ENCODE assay signal across 8 cellular contexts in the genomic region with DNA sequence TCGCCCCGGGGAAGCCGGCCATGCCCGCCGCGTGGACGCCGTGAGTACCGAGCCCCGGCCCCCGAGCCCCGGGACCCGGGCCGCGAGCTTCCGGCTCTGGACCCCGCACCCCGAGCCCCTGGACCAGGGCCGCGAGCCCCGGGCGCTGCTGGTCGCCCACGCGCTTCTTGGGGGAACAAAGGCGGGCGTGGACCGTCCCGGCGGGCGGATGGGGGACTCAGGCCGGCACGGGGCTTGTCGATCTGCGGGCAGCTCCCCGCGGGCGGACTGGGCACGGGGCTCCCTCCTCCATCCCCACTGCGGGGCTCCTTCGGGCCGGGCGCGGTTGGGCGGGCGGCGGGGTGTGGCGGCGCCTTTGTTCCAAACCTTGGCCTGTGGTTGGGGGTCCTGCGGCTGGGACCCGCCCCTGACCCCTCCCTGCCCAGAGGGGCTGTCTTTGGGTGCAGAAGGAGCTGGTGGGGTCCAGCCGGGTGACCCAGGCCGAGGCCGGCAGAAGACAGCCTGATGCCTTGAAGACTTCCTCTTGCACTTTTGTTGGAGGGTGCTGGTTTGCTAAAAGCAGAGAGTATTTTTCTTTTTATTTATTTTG. TPM values are rescaled to one million over a fixed set of nuclear protein-coding genes. Genes with fewer than 3 reads are reported as not detected.
A peak's percentile ranks its signal among the peaks of the same experiment; 100 is the strongest.
DNase-seq lines count a peak whose midpoint lies in the region; ATAC-seq and TF ChIP-seq lines count a peak whose summit lies in the region.

No MANE protein-coding gene starts in this region.

- no peak overlapping the region for H3K27ac Mint-ChIP-seq in activated T-helper 17 cell treated with anti-CD3 and anti-CD28 coated beads, Interleukin-2, amount 50 U/mL, for 72 hours

- peak; percentile 28 for DNase-seq in NCI-H345 (lab: John Stamatoyannopoulos, UW)
- no peak for DNase-seq in NCI-H345 treated with DMSO at 0.1 percent for 48 hours (lab: John Stamatoyannopoulos, UW; ENCODE audit: unreplicated experiment)
- DNase-seq in testis, result no peak
- DNase-seq in activated gamma-delta T cell treated with Interleukin-2 at 50 U/mL for 16 hours, result no peak

- TF ChIP-seq CTCF in testis (IDR thresholded peaks at IDR 0.05), result no peak

- H3K4me3 ChIP-seq in iPS-20b (ENCODE audit: low read length) (peak overlapping the region; percentile 60), testis (peak overlapping the region; percentile 46 to 59)

- peak overlapping the region; percentile 69 for H3K9ac ChIP-seq in iPS-20b (ENCODE audit: low read depth, low read length)

- intact Hi-C loops in testis (cut with DNase I; ENCODE audit: low total_unique reads), result no loop called here

- ATAC-seq in activated T-helper 17 cell treated with anti-CD3 and anti-CD28 coated beads, Interleukin-2, amount 50 U/mL, for 72 hours (replicated peaks), result peak; percentile 8
- ATAC-seq in GM18505 (IDR thresholded peaks at IDR 0.05; ENCODE audit: unreplicated experiment) (no peak), GM19351 (IDR thresholded peaks at IDR 0.05; ENCODE audit: unreplicated experiment) (no peak)

- peaks cover 32% of the 10 kb centered on the region for H3K4me1 Mint-ChIP-seq in activated T-helper 17 cell treated with anti-CD3 and anti-CD28 coated beads, Interleukin-2, amount 50 U/mL, for 72 hours

- WGBS in testis, 2 donors, result 1 to 3% methylated on average over 27 to 51 of the region's 54 CpGs

- no peaks in the 10 kb centered on the region for H3K27me3 Mint-ChIP-seq in activated T-helper 17 cell treated with anti-CD3 and anti-CD28 coated beads, Interleukin-2, amount 50 U/mL, for 72 hours

- TF ChIP-seq POLR2A in testis (IDR thresholded peaks at IDR 0.05) (no peak), GM18505 (IDR thresholded peaks at IDR 0.05; ENCODE audit: borderline replicate concordance, extremely low read depth, insufficient read depth, insufficient read length) (no peak)

- H3K9me3 Mint-ChIP-seq in activated T-helper 17 cell treated with anti-CD3 and anti-CD28 coated beads, Interleukin-2, amount 50 U/mL, for 72 hours, result no peaks in the 10 kb centered on the region

- H3K27me3 ChIP-seq in iPS-20b (ENCODE audit: insufficient read depth, low read length) (peaks cover 9% of the 10 kb centered on the region; the same call in 1 of the 2 replicates), testis (no peaks in the 10 kb centered on the region)

- H3K36me3 Mint-ChIP-seq in activated T-helper 17 cell treated with anti-CD3 and anti-CD28 coated beads, Interleukin-2, amount 50 U/mL, for 72 hours (ENCODE audit: low read depth), result peaks cover 62% of the 10 kb centered on the region

- H3K36me3 ChIP-seq in iPS-20b (ENCODE audit: insufficient read depth, low read depth, low read length) (peaks cover 22% of the 10 kb centered on the region), testis (ENCODE audit: low read depth, missing control alignments) (no peaks in the 10 kb centered on the region)

- no peaks in the 10 kb centered on the region for H3K4me1 ChIP-seq in iPS-20b (ENCODE audit: insufficient read depth, low read length)
- H3K4me1 ChIP-seq in testis, result peaks cover 10% of the 10 kb centered on the region

- no peaks in the 10 kb centered on the region for H3K9me3 ChIP-seq in iPS-20b (ENCODE audit: insufficient read depth, low read depth, low read length)
- H3K9me3 ChIP-seq in testis, result no peaks in the 10 kb centered on the region

- H3K4me3 Mint-ChIP-seq in activated T-helper 17 cell treated with anti-CD3 and anti-CD28 coated beads, Interleukin-2, amount 50 U/mL, for 72 hours, result peak overlapping the region; percentile 46

- H3K27ac ChIP-seq in iPS-20b (ENCODE audit: low read length), result no peak overlapping the region
- H3K27ac ChIP-seq in testis, result peak overlapping the region; percentile 19 to 64

RNA-seq across cellular contexts. Expression of a gene that starts 25.2 kb away (rescaled TPM):
- 100 to 1,000 TPM; 220 to 254 TPM for total RNA-seq in activated T-helper 17 cell treated with anti-CD3 and anti-CD28 coated beads, Interleukin-2, amount 50 U/mL, for 72 hours
- 100 to 1,000 TPM; 318 to 355 TPM for total RNA-seq in testis
- 233 TPM for polyA plus RNA-seq in testis (ENCODE audit: insufficient read depth, low read depth, low replicate concordance)

RNA-seq across cellular contexts. Expression of a gene that starts 25.6 kb away (rescaled TPM):
- total RNA-seq in activated T-helper 17 cell treated with anti-CD3 and anti-CD28 coated beads, Interleukin-2, amount 50 U/mL, for 72 hours, result 100 to 1,000 TPM in 1 of 2 donors, 10 to 100 TPM in 1; 83.5 to 122 TPM
- total RNA-seq in testis, result 10 to 100 TPM; 45.0 to 47.3 TPM
- polyA plus RNA-seq in testis (ENCODE audit: insufficient read depth, low read depth, low replicate concordance), result 26.6 TPM
